ENCODE assay signal across 21 cellular contexts in genomic region chr10:130757821-130758489, GRCh38.
DNase-seq lines count a peak whose midpoint lies in the region; ATAC-seq and TF ChIP-seq lines count a peak whose summit lies in the region.
"Had no signal": no experiment of that assay in that cellular context is flagged by ENCODE, and none has a peak within 500 bp of the region (broad histone marks: within the 10 kb centered on the region; RNA-seq: fewer than 3 reads in every experiment).

No MANE protein-coding gene starts in this region.

- no peaks in the 10 kb centered on the region for H3K4me1 Mint-ChIP-seq in natural killer cell treated with Interleukin-12 subunit alpha and Interleukin-12 subunit beta and Interleukin-15 and Interleukin-18, amount 100 ng/mL, for 72 hours (ENCODE audit: low read depth in 2 of 2)
- H3K4me1 Mint-ChIP-seq in natural killer cell = no peaks in the 10 kb centered on the region
- no peaks in the 10 kb centered on the region for H3K4me1 Mint-ChIP-seq in activated CD4-positive, alpha-beta T cell treated with anti-CD3 and anti-CD28 coated beads, Interleukin-2, amount 10 ng/mL, durations not matched to agents 24 days and 14 days
- H3K4me1 Mint-ChIP-seq: CD4-positive, CD25-positive, alpha-beta regulatory T cell had no signal

- H3K27me3 Mint-ChIP-seq in natural killer cell treated with Interleukin-12 subunit alpha and Interleukin-12 subunit beta and Interleukin-15 and Interleukin-18, amount 100 ng/mL, for 72 hours = no peaks in the 10 kb centered on the region
- no peaks in the 10 kb centered on the region for H3K27me3 Mint-ChIP-seq in natural killer cell (ENCODE audit: low read depth in 2 of 2)
- H3K27me3 Mint-ChIP-seq in activated CD4-positive, alpha-beta T cell treated with anti-CD3 and anti-CD28 coated beads, Interleukin-2, amount 10 ng/mL, durations not matched to agents 24 days and 14 days = no peaks in the 10 kb centered on the region
- H3K27me3 Mint-ChIP-seq: CD4-positive, CD25-positive, alpha-beta regulatory T cell; IgD-negative memory B cell had no signal

- 78 to 79% methylated on average over 17 of the region's 17 CpGs for WGBS in sigmoid colon, 2 donors
- 80 to 83% methylated on average over 17 of the region's 17 CpGs for WGBS in aorta, 2 donors

- no peaks in the 10 kb centered on the region for H3K36me3 ChIP-seq in sigmoid colon
- no peaks in the 10 kb centered on the region for H3K36me3 ChIP-seq in aorta (ENCODE audit: control insufficient read depth in 1 of 2, insufficient read depth in 2 of 2, low read length in 1 of 2)
- H3K36me3 ChIP-seq: BLaER1 had no signal

- H3K27me3 ChIP-seq in sigmoid colon = no peaks in the 10 kb centered on the region
- no peaks in the 10 kb centered on the region for H3K27me3 ChIP-seq in aorta (ENCODE audit: control insufficient read depth in 1 of 2, insufficient read depth in 2 of 2, low read length in 1 of 2)
- H3K27me3 ChIP-seq: BLaER1 had no signal

- no peak overlapping the region for H3K27ac ChIP-seq in sigmoid colon
- H3K27ac ChIP-seq in aorta (ENCODE audit: low read depth in 1 of 2, low read length in 2 of 2) = no peak overlapping the region
- H3K27ac ChIP-seq: KMS-11 had no signal

- H3K4me3 ChIP-seq in sigmoid colon (no peak overlapping the region), aorta (ENCODE audit: low read length in 2 of 2) (no peak overlapping the region)
- H3K4me3 ChIP-seq: BLaER1 had no signal

- no peak overlapping the region for H3K4me3 Mint-ChIP-seq in natural killer cell treated with Interleukin-12 subunit alpha and Interleukin-12 subunit beta and Interleukin-15 and Interleukin-18, amount 100 ng/mL, for 72 hours
- H3K4me3 Mint-ChIP-seq in natural killer cell = no peak overlapping the region
- H3K4me3 Mint-ChIP-seq in activated CD4-positive, alpha-beta T cell treated with anti-CD3 and anti-CD28 coated beads, Interleukin-2, amount 10 ng/mL, durations not matched to agents 24 days and 14 days = no peak overlapping the region
- H3K4me3 Mint-ChIP-seq: CD4-positive, CD25-positive, alpha-beta regulatory T cell; IgD-negative memory B cell had no signal

- peak; percentile 17 to 61 for ATAC-seq in natural killer cell treated with Interleukin-12 subunit alpha and Interleukin-12 subunit beta and Interleukin-15 and Interleukin-18, amount 100 ng/mL, for 72 hours
- ATAC-seq in natural killer cell = no peak
- no peak for ATAC-seq in aorta (ENCODE audit: low FRiP score)
- no peak for ATAC-seq in GM18907 (IDR thresholded peaks at IDR 0.05; ENCODE audit: unreplicated experiment)

- intact Hi-C loops in natural killer cell (cut with micrococcal nuclease) = no loop called here
- intact Hi-C loops in sigmoid colon (cut with DNase I) = no loop called here
- intact Hi-C loops in aorta (cut with DNase I) = no loop called here
- intact Hi-C loops in activated CD4-positive, alpha-beta T cell treated with anti-CD3 and anti-CD28 coated beads, Interleukin-2, amount 10 ng/mL, durations not matched to agents 24 days and 14 days (cut with micrococcal nuclease) = no loop called here

- no peaks in the 10 kb centered on the region for H3K9me3 ChIP-seq in sigmoid colon
- H3K9me3 ChIP-seq in aorta (ENCODE audit: control insufficient read depth, low read length) = no peaks in the 10 kb centered on the region

- no peak overlapping the region for H3K27ac Mint-ChIP-seq in natural killer cell treated with Interleukin-12 subunit alpha and Interleukin-12 subunit beta and Interleukin-15 and Interleukin-18, amount 100 ng/mL, for 72 hours
- no peak overlapping the region for H3K27ac Mint-ChIP-seq in natural killer cell
- no peak overlapping the region for H3K27ac Mint-ChIP-seq in activated CD4-positive, alpha-beta T cell treated with anti-CD3 and anti-CD28 coated beads, Interleukin-2, amount 10 ng/mL, durations not matched to agents 24 days and 14 days
- H3K27ac Mint-ChIP-seq: CD4-positive, CD25-positive, alpha-beta regulatory T cell; IgD-negative memory B cell had no signal

- no peaks in the 10 kb centered on the region for H3K36me3 Mint-ChIP-seq in natural killer cell treated with Interleukin-12 subunit alpha and Interleukin-12 subunit beta and Interleukin-15 and Interleukin-18, amount 100 ng/mL, for 72 hours
- H3K36me3 Mint-ChIP-seq in natural killer cell = no peaks in the 10 kb centered on the region
- H3K36me3 Mint-ChIP-seq in activated CD4-positive, alpha-beta T cell treated with anti-CD3 and anti-CD28 coated beads, Interleukin-2, amount 10 ng/mL, durations not matched to agents 24 days and 14 days (ENCODE audit: low read depth) = no peaks in the 10 kb centered on the region
- H3K36me3 Mint-ChIP-seq: CD4-positive, CD25-positive, alpha-beta regulatory T cell; IgD-negative memory B cell had no signal

- TF ChIP-seq POLR2A in sigmoid colon (IDR thresholded peaks at IDR 0.05) = no peak

- peaks cover 3% of the 10 kb centered on the region for H3K9me3 Mint-ChIP-seq in natural killer cell treated with Interleukin-12 subunit alpha and Interleukin-12 subunit beta and Interleukin-15 and Interleukin-18, amount 100 ng/mL, for 72 hours
- H3K9me3 Mint-ChIP-seq in natural killer cell = peaks cover 7 to 8% of the 10 kb centered on the region in 2 donors
- no peaks in the 10 kb centered on the region for H3K9me3 Mint-ChIP-seq in activated CD4-positive, alpha-beta T cell treated with anti-CD3 and anti-CD28 coated beads, Interleukin-2, amount 10 ng/mL, durations not matched to agents 24 days and 14 days

- no peak for DNase-seq in natural killer cell treated with Interleukin-12 subunit alpha and Interleukin-12 subunit beta and Interleukin-15 and Interleukin-18, amount 100 ng/mL, for 72 hours (ENCODE audit: low spot score)
- no peak for DNase-seq in natural killer cell
- peak; percentile 53 for DNase-seq in left kidney (ENCODE audit: low read depth, low spot score)
- peak; percentile 21 for DNase-seq in sigmoid colon
- peak; percentile 14 to 39 for DNase-seq in aorta
- no peak for DNase-seq in GOT3 (lab: John Stamatoyannopoulos, UW)
- no peak for DNase-seq in activated CD4-positive, alpha-beta T cell treated with anti-CD3 and anti-CD28 coated beads, Interleukin-2, amount 10 ng/mL, durations not matched to agents 24 days and 14 days
- DNase-seq: CD4-positive, CD25-positive, alpha-beta regulatory T cell; NCI-H1048; NCI-H1417; NCI-H1694; NCI-H2029 treated with DMSO at 0.1 percent for 48 hours; NCI-H2227 treated with DMSO at 0.1 percent for 48 hours; NCI-H510A; NCI-H69; RPMI8226; SHP77 had no signal

- TF ChIP-seq EP300 in sigmoid colon (IDR thresholded peaks at IDR 0.05) = no peak

- no peaks in the 10 kb centered on the region for H3K4me1 ChIP-seq in sigmoid colon
- H3K4me1 ChIP-seq in aorta (ENCODE audit: control insufficient read depth in 1 of 2, insufficient read depth in 2 of 2, low read length in 2 of 2) = no peaks in the 10 kb centered on the region

- TF ChIP-seq CTCF in natural killer cell (IDR thresholded peaks at IDR 0.05) = no peak
- TF ChIP-seq CTCF in sigmoid colon (IDR thresholded peaks at IDR 0.05) = no peak

Comparison
In these comparisons a context has a peak if more than half of its experiments do, and no peak if none do; other contexts are left out.
1. ATAC-seq: peak in natural killer cell treated with Interleukin-12 subunit alpha and Interleukin-12 subunit beta and Interleukin-15 and Interleukin-18, amount 100 ng/mL, for 72 hours (2 of 2); none in natural killer cell (0 of 3), aorta (single experiment) and GM18907 (single experiment).
2. DNase-seq: peak in left kidney (single experiment), sigmoid colon (single experiment) and aorta (2 of 2); none in natural killer cell treated with Interleukin-12 subunit alpha and Interleukin-12 subunit beta and Interleukin-15 and Interleukin-18, amount 100 ng/mL, for 72 hours (single experiment), natural killer cell (single experiment), GOT3 (single experiment) and activated CD4-positive, alpha-beta T cell treated with anti-CD3 and anti-CD28 coated beads, Interleukin-2, amount 10 ng/mL, durations not matched to agents 24 days and 14 days (single experiment).